Comparison of ENCODE assay signal across 1 cellular context in the genomic region with DNA sequence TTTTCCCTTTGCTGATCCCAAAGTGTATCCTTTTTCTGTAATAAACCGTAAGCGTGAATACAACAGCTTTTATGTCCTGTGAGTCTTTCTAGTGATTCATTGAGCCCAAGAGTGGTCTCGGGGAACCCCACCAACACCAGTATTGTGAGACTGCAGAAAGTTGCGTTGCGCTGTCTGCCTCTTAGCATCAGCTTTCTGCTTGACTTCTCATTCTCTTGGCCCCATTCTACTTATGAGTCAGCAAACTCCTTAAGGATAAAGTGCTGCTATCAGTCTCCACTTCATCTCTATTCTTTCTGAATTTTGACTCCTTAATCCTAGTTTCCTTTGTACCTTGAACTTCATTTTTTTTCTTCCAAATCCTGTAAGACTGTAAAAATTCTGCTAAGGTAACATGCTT.
TF ChIP-seq lines count a peak whose summit lies in the region.

No MANE protein-coding gene starts in this region.

TF ChIP-seq in H1, 55 proteins besides CTCF, POLR2A, EP300 and RAD21 (continued from another document):
- TF ChIP-seq, protein P1, sequence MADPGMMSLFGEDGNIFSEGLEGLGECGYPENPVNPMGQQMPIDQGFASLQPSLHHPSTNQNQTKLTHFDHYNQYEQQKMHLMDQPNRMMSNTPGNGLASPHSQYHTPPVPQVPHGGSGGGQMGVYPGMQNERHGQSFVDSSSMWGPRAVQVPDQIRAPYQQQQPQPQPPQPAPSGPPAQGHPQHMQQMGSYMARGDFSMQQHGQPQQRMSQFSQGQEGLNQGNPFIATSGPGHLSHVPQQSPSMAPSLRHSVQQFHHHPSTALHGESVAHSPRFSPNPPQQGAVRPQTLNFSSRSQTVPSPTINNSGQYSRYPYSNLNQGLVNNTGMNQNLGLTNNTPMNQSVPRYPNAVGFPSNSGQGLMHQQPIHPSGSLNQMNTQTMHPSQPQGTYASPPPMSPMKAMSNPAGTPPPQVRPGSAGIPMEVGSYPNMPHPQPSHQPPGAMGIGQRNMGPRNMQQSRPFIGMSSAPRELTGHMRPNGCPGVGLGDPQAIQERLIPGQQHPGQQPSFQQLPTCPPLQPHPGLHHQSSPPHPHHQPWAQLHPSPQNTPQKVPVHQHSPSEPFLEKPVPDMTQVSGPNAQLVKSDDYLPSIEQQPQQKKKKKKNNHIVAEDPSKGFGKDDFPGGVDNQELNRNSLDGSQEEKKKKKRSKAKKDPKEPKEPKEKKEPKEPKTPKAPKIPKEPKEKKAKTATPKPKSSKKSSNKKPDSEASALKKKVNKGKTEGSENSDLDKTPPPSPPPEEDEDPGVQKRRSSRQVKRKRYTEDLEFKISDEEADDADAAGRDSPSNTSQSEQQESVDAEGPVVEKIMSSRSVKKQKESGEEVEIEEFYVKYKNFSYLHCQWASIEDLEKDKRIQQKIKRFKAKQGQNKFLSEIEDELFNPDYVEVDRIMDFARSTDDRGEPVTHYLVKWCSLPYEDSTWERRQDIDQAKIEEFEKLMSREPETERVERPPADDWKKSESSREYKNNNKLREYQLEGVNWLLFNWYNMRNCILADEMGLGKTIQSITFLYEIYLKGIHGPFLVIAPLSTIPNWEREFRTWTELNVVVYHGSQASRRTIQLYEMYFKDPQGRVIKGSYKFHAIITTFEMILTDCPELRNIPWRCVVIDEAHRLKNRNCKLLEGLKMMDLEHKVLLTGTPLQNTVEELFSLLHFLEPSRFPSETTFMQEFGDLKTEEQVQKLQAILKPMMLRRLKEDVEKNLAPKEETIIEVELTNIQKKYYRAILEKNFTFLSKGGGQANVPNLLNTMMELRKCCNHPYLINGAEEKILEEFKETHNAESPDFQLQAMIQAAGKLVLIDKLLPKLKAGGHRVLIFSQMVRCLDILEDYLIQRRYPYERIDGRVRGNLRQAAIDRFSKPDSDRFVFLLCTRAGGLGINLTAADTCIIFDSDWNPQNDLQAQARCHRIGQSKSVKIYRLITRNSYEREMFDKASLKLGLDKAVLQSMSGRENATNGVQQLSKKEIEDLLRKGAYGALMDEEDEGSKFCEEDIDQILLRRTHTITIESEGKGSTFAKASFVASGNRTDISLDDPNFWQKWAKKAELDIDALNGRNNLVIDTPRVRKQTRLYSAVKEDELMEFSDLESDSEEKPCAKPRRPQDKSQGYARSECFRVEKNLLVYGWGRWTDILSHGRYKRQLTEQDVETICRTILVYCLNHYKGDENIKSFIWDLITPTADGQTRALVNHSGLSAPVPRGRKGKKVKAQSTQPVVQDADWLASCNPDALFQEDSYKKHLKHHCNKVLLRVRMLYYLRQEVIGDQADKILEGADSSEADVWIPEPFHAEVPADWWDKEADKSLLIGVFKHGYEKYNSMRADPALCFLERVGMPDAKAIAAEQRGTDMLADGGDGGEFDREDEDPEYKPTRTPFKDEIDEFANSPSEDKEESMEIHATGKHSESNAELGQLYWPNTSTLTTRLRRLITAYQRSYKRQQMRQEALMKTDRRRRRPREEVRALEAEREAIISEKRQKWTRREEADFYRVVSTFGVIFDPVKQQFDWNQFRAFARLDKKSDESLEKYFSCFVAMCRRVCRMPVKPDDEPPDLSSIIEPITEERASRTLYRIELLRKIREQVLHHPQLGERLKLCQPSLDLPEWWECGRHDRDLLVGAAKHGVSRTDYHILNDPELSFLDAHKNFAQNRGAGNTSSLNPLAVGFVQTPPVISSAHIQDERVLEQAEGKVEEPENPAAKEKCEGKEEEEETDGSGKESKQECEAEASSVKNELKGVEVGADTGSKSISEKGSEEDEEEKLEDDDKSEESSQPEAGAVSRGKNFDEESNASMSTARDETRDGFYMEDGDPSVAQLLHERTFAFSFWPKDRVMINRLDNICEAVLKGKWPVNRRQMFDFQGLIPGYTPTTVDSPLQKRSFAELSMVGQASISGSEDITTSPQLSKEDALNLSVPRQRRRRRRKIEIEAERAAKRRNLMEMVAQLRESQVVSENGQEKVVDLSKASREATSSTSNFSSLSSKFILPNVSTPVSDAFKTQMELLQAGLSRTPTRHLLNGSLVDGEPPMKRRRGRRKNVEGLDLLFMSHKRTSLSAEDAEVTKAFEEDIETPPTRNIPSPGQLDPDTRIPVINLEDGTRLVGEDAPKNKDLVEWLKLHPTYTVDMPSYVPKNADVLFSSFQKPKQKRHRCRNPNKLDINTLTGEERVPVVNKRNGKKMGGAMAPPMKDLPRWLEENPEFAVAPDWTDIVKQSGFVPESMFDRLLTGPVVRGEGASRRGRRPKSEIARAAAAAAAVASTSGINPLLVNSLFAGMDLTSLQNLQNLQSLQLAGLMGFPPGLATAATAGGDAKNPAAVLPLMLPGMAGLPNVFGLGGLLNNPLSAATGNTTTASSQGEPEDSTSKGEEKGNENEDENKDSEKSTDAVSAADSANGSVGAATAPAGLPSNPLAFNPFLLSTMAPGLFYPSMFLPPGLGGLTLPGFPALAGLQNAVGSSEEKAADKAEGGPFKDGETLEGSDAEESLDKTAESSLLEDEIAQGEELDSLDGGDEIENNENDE (IDR thresholded peaks at IDR 0.05; ENCODE audit: insufficient replicate concordance, low read length) = no peak
- TF ChIP-seq PHF8 (conservative IDR thresholded peaks at IDR 0.05; ENCODE audit: low read depth, low read length) (no peak), FOSL1 (IDR thresholded peaks at IDR 0.05; ENCODE audit: insufficient read depth, low read depth, low read length) (no peak), KDM1A (IDR thresholded peaks at IDR 0.05; ENCODE audit: borderline replicate concordance, low read length) (no peak), SUZ12 (IDR thresholded peaks at IDR 0.05; ENCODE audit: low read length) (no peak), CBX5 (IDR thresholded peaks at IDR 0.05; ENCODE audit: low read depth, low read length) (no peak), SAP30 (IDR thresholded peaks at IDR 0.05; ENCODE audit: insufficient read depth, insufficient replicate concordance, low read length) (no peak), RFX5 (IDR thresholded peaks at IDR 0.05; ENCODE audit: borderline replicate concordance, low read depth, low read length) (no peak), TAF7 (optimal IDR thresholded peaks at IDR 0.05; ENCODE audit: borderline replicate concordance, low read depth, low read length) (no peak), RXRA (IDR thresholded peaks at IDR 0.05; ENCODE audit: insufficient read depth, low read depth, low read length) (no peak), HDAC2 (IDR thresholded peaks at IDR 0.05; ENCODE audit: borderline replicate concordance in 1 of 2, low read depth in 2 of 2, low read length in 2 of 2) (no peak), KDM5A (IDR thresholded peaks at IDR 0.05; ENCODE audit: low read length) (no peak), EZH2 (IDR thresholded peaks at IDR 0.05; ENCODE audit: low read depth, low read length, severe bottlenecking) (no peak), SIN3A (conservative IDR thresholded peaks at IDR 0.05 in 1 of 2, IDR thresholded peaks at IDR 0.05 in 1 of 2; ENCODE audit: low read depth in 1 of 2, low read length in 2 of 2) (no peak)
- TF ChIP-seq, protein P2, sequence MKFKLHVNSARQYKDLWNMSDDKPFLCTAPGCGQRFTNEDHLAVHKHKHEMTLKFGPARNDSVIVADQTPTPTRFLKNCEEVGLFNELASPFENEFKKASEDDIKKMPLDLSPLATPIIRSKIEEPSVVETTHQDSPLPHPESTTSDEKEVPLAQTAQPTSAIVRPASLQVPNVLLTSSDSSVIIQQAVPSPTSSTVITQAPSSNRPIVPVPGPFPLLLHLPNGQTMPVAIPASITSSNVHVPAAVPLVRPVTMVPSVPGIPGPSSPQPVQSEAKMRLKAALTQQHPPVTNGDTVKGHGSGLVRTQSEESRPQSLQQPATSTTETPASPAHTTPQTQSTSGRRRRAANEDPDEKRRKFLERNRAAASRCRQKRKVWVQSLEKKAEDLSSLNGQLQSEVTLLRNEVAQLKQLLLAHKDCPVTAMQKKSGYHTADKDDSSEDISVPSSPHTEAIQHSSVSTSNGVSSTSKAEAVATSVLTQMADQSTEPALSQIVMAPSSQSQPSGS (IDR thresholded peaks at IDR 0.05; ENCODE audit: low read length) = no peak
- TF ChIP-seq, protein P3, sequence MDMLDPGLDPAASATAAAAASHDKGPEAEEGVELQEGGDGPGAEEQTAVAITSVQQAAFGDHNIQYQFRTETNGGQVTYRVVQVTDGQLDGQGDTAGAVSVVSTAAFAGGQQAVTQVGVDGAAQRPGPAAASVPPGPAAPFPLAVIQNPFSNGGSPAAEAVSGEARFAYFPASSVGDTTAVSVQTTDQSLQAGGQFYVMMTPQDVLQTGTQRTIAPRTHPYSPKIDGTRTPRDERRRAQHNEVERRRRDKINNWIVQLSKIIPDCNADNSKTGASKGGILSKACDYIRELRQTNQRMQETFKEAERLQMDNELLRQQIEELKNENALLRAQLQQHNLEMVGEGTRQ (IDR thresholded peaks at IDR 0.05; ENCODE audit: low read length) = no peak
